22 cellular contexts compared by ENCODE assay signal in genomic region chr2:51084750-51085149, GRCh38. TPM values are rescaled to one million over a fixed set of nuclear protein-coding genes. Genes with fewer than 3 reads are reported as not detected.
A peak's percentile ranks its signal among the peaks of the same experiment; 100 is the strongest.
DNase-seq lines count a peak whose midpoint lies in the region; ATAC-seq and TF ChIP-seq lines count a peak whose summit lies in the region.
"Had no signal": no experiment of that assay in that cellular context is flagged by ENCODE, and none has a peak within 500 bp of the region (broad histone marks: within the 10 kb centered on the region; RNA-seq: fewer than 3 reads in every experiment).

No MANE protein-coding gene starts in this region.

- H3K9me3 ChIP-seq in mammary epithelial cell (replicated peaks; ENCODE audit: insufficient read depth, low read length) (no peaks in the 10 kb centered on the region), breast epithelium (no peaks in the 10 kb centered on the region), OCI-LY7 (ENCODE audit: low read length) (no peaks in the 10 kb centered on the region)
- H3K9me3 ChIP-seq: MG63, Peyer's patch had no signal

- H4K20me1 ChIP-seq in mammary epithelial cell (ENCODE audit: insufficient read depth, low read length) (no peaks in the 10 kb centered on the region), OCI-LY7 (ENCODE audit: insufficient read depth, low read length) (no peaks in the 10 kb centered on the region)

- 5% methylated on average over 2 of the region's 2 CpGs for whole genome bisulfite sequencing in mammary epithelial cell (ENCODE audit: low coverage, missing lambda C conversion rate)

- POLR2A ChIA-PET in OCI-LY7 (lab: Charles Lee), result no interaction called here

- H3K27me3 ChIP-seq in mammary epithelial cell (ENCODE audit: insufficient read depth, low read length), result no peaks in the 10 kb centered on the region
- H3K27me3 ChIP-seq in breast epithelium, result no peaks in the 10 kb centered on the region
- H3K27me3 ChIP-seq in foreskin keratinocyte, result no peaks in the 10 kb centered on the region
- H3K27me3 ChIP-seq: MG63, Peyer's patch, SJSA1 had no signal

- no peaks in the 10 kb centered on the region for H3K9me2 ChIP-seq in OCI-LY7 (ENCODE audit: insufficient read depth, low read length)

- peak in 1 of 2 donors; percentile 4 for TF ChIP-seq CTCF in mammary epithelial cell (conservative IDR thresholded peaks at IDR 0.05 in 1 of 2, IDR thresholded peaks at IDR 0.05 in 1 of 2; ENCODE audit: extremely low read depth in 1 of 2, insufficient read depth in 1 of 2, low read depth in 1 of 2, low read length in 2 of 2)
- no peak for TF ChIP-seq CTCF in breast epithelium (IDR thresholded peaks at IDR 0.05)
- TF ChIP-seq CTCF in foreskin keratinocyte (conservative IDR thresholded peaks at IDR 0.05), result no peak
- TF ChIP-seq CTCF in OCI-LY7 (conservative IDR thresholded peaks at IDR 0.05; ENCODE audit: low read length), result no peak

- CTCF ChIA-PET in mammary epithelial cell (lab: Charles Lee; ENCODE audit: low non-redundant PET) (no interaction called here), OCI-LY7 (lab: Charles Lee; ENCODE audit: unreplicated experiment) (no interaction called here)

- no peaks in the 10 kb centered on the region for H3K4me1 ChIP-seq in mammary epithelial cell (ENCODE audit: insufficient read depth, low read length)
- no peaks in the 10 kb centered on the region for H3K4me1 ChIP-seq in breast epithelium
- H3K4me1 ChIP-seq in foreskin keratinocyte, result no peaks in the 10 kb centered on the region
- no peaks in the 10 kb centered on the region for H3K4me1 ChIP-seq in OCI-LY7 (ENCODE audit: insufficient read depth, low read length, poor library complexity, severe bottlenecking)
- H3K4me1 ChIP-seq: Peyer's patch, SJSA1 had no signal

- H3K9ac ChIP-seq in mammary epithelial cell (ENCODE audit: insufficient read depth, low read length), result no peak overlapping the region
- H3K9ac ChIP-seq: GM23248 had no signal

- intact Hi-C loops in mammary epithelial cell (cut with micrococcal nuclease), result no loop called here
- intact Hi-C loops in breast epithelium (cut with DNase I; ENCODE audit: low total_unique reads), result no loop called here
- intact Hi-C loops in OCI-LY7 (cut with micrococcal nuclease; ENCODE audit: unreplicated experiment), result no loop called here

- H3K27ac ChIP-seq in mammary epithelial cell (ENCODE audit: insufficient read depth, low read depth, low read length) (no peak overlapping the region), breast epithelium (no peak overlapping the region), foreskin keratinocyte (no peak overlapping the region), OCI-LY7 (ENCODE audit: low read depth, low read length, poor library complexity, severe bottlenecking) (no peak overlapping the region)
- H3K27ac ChIP-seq: C4-2B, GM23248, Peyer's patch, SJSA1 had no signal

- dilution Hi-C loops in mammary epithelial cell (cut with HindIII; ENCODE audit: low sequenced_read_pairs), result no loop called here

- H3K79me2 ChIP-seq in mammary epithelial cell (ENCODE audit: insufficient read depth, low read length) (no peaks in the 10 kb centered on the region), OCI-LY7 (ENCODE audit: insufficient read depth, low read depth, low read length) (no peaks in the 10 kb centered on the region)

- H2AFZ ChIP-seq in mammary epithelial cell (ENCODE audit: low read depth, low read length) (no peak overlapping the region), OCI-LY7 (ENCODE audit: low read length) (no peak overlapping the region)
- H2AFZ ChIP-seq: GM23248 had no signal

- H3K4me2 ChIP-seq in mammary epithelial cell (ENCODE audit: insufficient read depth, low read depth, low read length) (no peak overlapping the region), OCI-LY7 (ENCODE audit: low read length) (no peak overlapping the region)

- no peak for TF ChIP-seq POLR2A in breast epithelium (IDR thresholded peaks at IDR 0.05)

- in situ Hi-C loops in mammary epithelial cell (cut with MboI; ENCODE audit: low sequenced_read_pairs in 2 of 2), result no loop called here

- H3K36me3 ChIP-seq in mammary epithelial cell (ENCODE audit: insufficient read depth, low read length), result no peaks in the 10 kb centered on the region
- no peaks in the 10 kb centered on the region for H3K36me3 ChIP-seq in breast epithelium
- no peaks in the 10 kb centered on the region for H3K36me3 ChIP-seq in OCI-LY7 (ENCODE audit: insufficient read depth, low read length)
- H3K36me3 ChIP-seq: MG63, Peyer's patch, SJSA1 had no signal

- ATAC-seq in foreskin keratinocyte, result peak; percentile 12
- ATAC-seq: Right ventricle myocardium inferior had no signal

- no TSS peak for BruUV-seq in mammary epithelial cell (replicated peaks; lab: Mats Ljungman, UMichigan)
- no TSS peak for BruUV-seq in OCI-LY7 (replicated peaks; lab: Mats Ljungman, UMichigan)

- peak; percentile 9 for DNase-seq in mammary epithelial cell
- no peak for DNase-seq in breast epithelium (ENCODE audit: low spot score in 2 of 2)
- peak; percentile 6 for DNase-seq in RKO (ENCODE audit: low spot score)
- peak; percentile 5 to 28 for DNase-seq in foreskin keratinocyte
- no peak for DNase-seq in NCI-H187 (lab: John Stamatoyannopoulos, UW)
- DNase-seq in cerebellum (ENCODE audit: low spot score), result no peak
- DNase-seq in OCI-LY7 (ENCODE audit: low spot score), result no peak
- DNase-seq: GM23248; Kasumi-1; MG63; NCI-H1048; NCI-H1417 treated with DMSO at 0.1 percent for 48 hours; NCI-H187 treated with DMSO at 0.1 percent for 48 hours; NCI-H2107; NCI-H748 treated with DMSO at 0.1 percent for 48 hours; NK-92 treated with Interleukin-12 subunit alpha and Interleukin-12 subunit beta, amount 100 ng/mL, for 24 hours; Peyer's patch; T-helper 1 cell had no signal

- H3K4me3 ChIP-seq in mammary epithelial cell (replicated peaks in 1 of 3; ENCODE audit: insufficient read depth in 1 of 3, low read depth in 2 of 3, low read length in 3 of 3), result no peak overlapping the region
- no peak overlapping the region for H3K4me3 ChIP-seq in breast epithelium
- no peak overlapping the region for H3K4me3 ChIP-seq in OCI-LY7 (ENCODE audit: low read depth, low read length, poor library complexity, severe bottlenecking)
- H3K4me3 ChIP-seq: GM23248, MG63, Peyer's patch, SJSA1 had no signal

RNA-seq across cellular contexts. Expression of gene NRXN1, which starts 52.8 kb away (rescaled TPM):
- under 1 TPM in 1 of 2 donors, not detected in 1; under 0.01 TPM for total RNA-seq in mammary epithelial cell
- polyA plus RNA-seq in mammary epithelial cell, result not detected
- not detected for polyA minus RNA-seq in mammary epithelial cell
- total RNA-seq in breast epithelium, result 10 to 100 TPM in 1 of 3 donors, 1 to 10 TPM in 2; 1.4 to 12.8 (median 9.7) TPM
- total RNA-seq in foreskin keratinocyte, result not detected in 2 replicates
- not detected in 2 replicates for polyA plus RNA-seq in foreskin keratinocyte
- total RNA-seq in cerebellum, result 894 TPM
- not detected in 2 replicates for total RNA-seq in OCI-LY7 (2014; rRNA removed; shearing (Covaris generic))
- not detected in 2 replicates for total RNA-seq in OCI-LY7 (2022)
- total RNA-seq: GM23248, NCI-H460 had no signal
- polyA plus RNA-seq: GM23248 had no signal

Comparison
In these comparisons a context has a peak if more than half of its experiments do, and no peak if none do; other contexts are left out.
1. DNase-seq: peak in mammary epithelial cell (single experiment), RKO (single experiment) and foreskin keratinocyte (2 of 2); none in breast epithelium (0 of 2), NCI-H187 (0 of 2), cerebellum (single experiment) and OCI-LY7 (single experiment).
2. RNA of gene NRXN1, which starts 52.8 kb away (total RNA-seq): 894 TPM in cerebellum (single experiment); 1.4 to 12.8 TPM in breast epithelium, not detected in foreskin keratinocyte, under 0.01 TPM in mammary epithelial cell and not detected in OCI-LY7; every median in the first group is over 10 times any median in the second.